Comparison of ENCODE assay signal across 12 cellular contexts in genomic region chr2:43135583-43135982, GRCh38.
DNase-seq lines count a peak whose midpoint lies in the region; ATAC-seq, FAIRE-seq and TF ChIP-seq lines count a peak whose summit lies in the region.
"Had no signal": no experiment of that assay in that cellular context is flagged by ENCODE, and none has a peak within 500 bp of the region (broad histone marks: within the 10 kb centered on the region; RNA-seq: fewer than 3 reads in every experiment).

No MANE protein-coding gene starts in this region.

- TF ChIP-seq EP300 in HepG2 (IDR thresholded peaks at IDR 0.05; ENCODE audit: low read depth in 2 of 2, low read length in 2 of 2), result no peak
- TF ChIP-seq EP300 in HepG2 (CRISPR knock-in tag; IDR thresholded peaks at IDR 0.05; ENCODE audit: borderline replicate concordance), result no peak

- no peak overlapping the region for H3K27ac ChIP-seq in HepG2 (ENCODE audit: extremely low read length, insufficient read depth, low read length)
- H3K27ac ChIP-seq in right lobe of liver, result no peak overlapping the region
- H3K27ac ChIP-seq: psoas muscle, SJSA1 had no signal

- no peaks in the 10 kb centered on the region for H4K20me1 ChIP-seq in HepG2 (ENCODE audit: insufficient read depth, low read length)

- peaks cover 82% of the 10 kb centered on the region for H3K4me1 Mint-ChIP-seq in activated naive CD8-positive, alpha-beta T cell treated with anti-CD3 and anti-CD28 coated beads, Interleukin-2, amount 10 ng/mL, durations not matched to agents 7 days and 5 days
- H3K4me1 Mint-ChIP-seq in mesothelial cell of epicardium, result peaks cover 46% of the 10 kb centered on the region

- no peak overlapping the region for H3K9ac ChIP-seq in HepG2 (ENCODE audit: insufficient read depth, low read depth, low read length)

- no TSS peak for BruUV-seq in HepG2 (replicated peaks; lab: Mats Ljungman, UMichigan)

- intact Hi-C loops in HepG2 (cut with micrococcal nuclease; ENCODE audit: unreplicated experiment) (no loop called here), right lobe of liver (cut with DNase I) (loop anchor here in 1 of 2 donors (10.0 kb wide), 1 partner anchor 161 kb away; no protein-coding TSS in a partner anchor)

- TF ChIP-seq RAD21 in HepG2 (CRISPR knock-in tag; IDR thresholded peaks at IDR 0.05), result no peak

- CTCF ChIA-PET in HepG2 (lab: Yijun Ruan, JAX; ENCODE audit: low intra/inter-chr PET ratio, low total read pairs), result no interaction called here

- H3K4me3 ChIP-seq in HepG2 (replicated peaks in 1 of 3; ENCODE audit: insufficient read depth in 1 of 3, low read depth in 2 of 3, low read length in 3 of 3) (no peak overlapping the region), right lobe of liver (no peak overlapping the region)
- H3K4me3 ChIP-seq: psoas muscle, SJSA1 had no signal

- H3K27ac Mint-ChIP-seq in activated naive CD8-positive, alpha-beta T cell treated with anti-CD3 and anti-CD28 coated beads, Interleukin-2, amount 10 ng/mL, durations not matched to agents 7 days and 5 days, result peak overlapping the region; percentile 100
- peak overlapping the region; percentile 61 for H3K27ac Mint-ChIP-seq in mesothelial cell of epicardium

- H3K36me3 ChIP-seq in HepG2 (replicated peaks in 1 of 2; ENCODE audit: control insufficient read depth in 1 of 2, insufficient read depth in 2 of 2, low read length in 2 of 2), result no peaks in the 10 kb centered on the region
- no peaks in the 10 kb centered on the region for H3K36me3 ChIP-seq in right lobe of liver
- H3K36me3 ChIP-seq: SJSA1 had no signal

- peak overlapping the region; percentile 83 for H3K4me3 Mint-ChIP-seq in activated naive CD8-positive, alpha-beta T cell treated with anti-CD3 and anti-CD28 coated beads, Interleukin-2, amount 10 ng/mL, durations not matched to agents 7 days and 5 days
- no peak overlapping the region for H3K4me3 Mint-ChIP-seq in mesothelial cell of epicardium

- no peaks in the 10 kb centered on the region for H3K27me3 ChIP-seq in HepG2 (ENCODE audit: control insufficient read depth in 1 of 2, insufficient read depth in 2 of 2, low read length in 2 of 2)
- H3K27me3 ChIP-seq in right lobe of liver, result no peaks in the 10 kb centered on the region
- H3K27me3 ChIP-seq: SJSA1 had no signal

- H3K27me3 Mint-ChIP-seq in activated naive CD8-positive, alpha-beta T cell treated with anti-CD3 and anti-CD28 coated beads, Interleukin-2, amount 10 ng/mL, durations not matched to agents 7 days and 5 days, result no peaks in the 10 kb centered on the region
- no peaks in the 10 kb centered on the region for H3K27me3 Mint-ChIP-seq in mesothelial cell of epicardium (ENCODE audit: low read depth)

- FAIRE-seq in HepG2 (lab: Jason Lieb, UNC), result no peak

- DNase-seq in HepG2 (ENCODE audit: low spot score) (no peak), right lobe of liver (no peak), mesothelial cell of epicardium (ENCODE audit: low spot score in 2 of 2, unreplicated experiment in 2 of 2) (no peak), KBM-7 (no peak), GM19238 (ENCODE audit: insufficient read length, low spot score) (no peak)
- DNase-seq in activated naive CD8-positive, alpha-beta T cell treated with anti-CD3 and anti-CD28 coated beads, Interleukin-2, amount 10 ng/mL, durations not matched to agents 7 days and 5 days, result no peak
- DNase-seq: activated T-cell treated with anti-CD3 and anti-CD28 coated beads, Interleukin-2, amount 50 U/mL, for 48 hours; NCI-H345; psoas muscle had no signal

- POLR2A ChIA-PET in HepG2 (lab: Yijun Ruan, JAX), result interaction anchor here (1.4 kb wide), 1 partner anchor 91 kb away, joined by 4 read pairs; the partner anchor contains the start of gene ZFP36L2
- POLR2A ChIA-PET in activated naive CD8-positive, alpha-beta T cell treated with anti-CD3 and anti-CD28 coated beads, Interleukin-2, amount 10 ng/mL, durations not matched to agents 7 days and 5 days (lab: Charles Lee), result interaction anchor here (0.8 to 22.2 kb wide), 6 partner anchors 15 to 87 kb away, joined by 7 to 1375 read pairs (median 52); partner anchors contain the start of gene ZFP36L2

- no peaks in the 10 kb centered on the region for H3K9me3 Mint-ChIP-seq in activated naive CD8-positive, alpha-beta T cell treated with anti-CD3 and anti-CD28 coated beads, Interleukin-2, amount 10 ng/mL, durations not matched to agents 7 days and 5 days
- no peaks in the 10 kb centered on the region for H3K9me3 Mint-ChIP-seq in mesothelial cell of epicardium

- H3K36me3 Mint-ChIP-seq in activated naive CD8-positive, alpha-beta T cell treated with anti-CD3 and anti-CD28 coated beads, Interleukin-2, amount 10 ng/mL, durations not matched to agents 7 days and 5 days, result peaks cover 17% of the 10 kb centered on the region
- no peaks in the 10 kb centered on the region for H3K36me3 Mint-ChIP-seq in mesothelial cell of epicardium

- H3K4me1 ChIP-seq in HepG2 (ENCODE audit: insufficient read depth, low read length) (peaks cover 58% of the 10 kb centered on the region), right lobe of liver (no peaks in the 10 kb centered on the region)

- TF ChIP-seq POLR2A in HepG2 (IDR thresholded peaks at IDR 0.05; ENCODE audit: insufficient read depth in 1 of 2, low read depth in 2 of 2, low read length in 2 of 2), result no peak
- no peak for TF ChIP-seq POLR2A in right lobe of liver (IDR thresholded peaks at IDR 0.05)

- TF ChIP-seq CTCF in HepG2 (CRISPR knock-in tag; IDR thresholded peaks at IDR 0.05) (no peak), right lobe of liver (IDR thresholded peaks at IDR 0.05) (no peak), mesothelial cell of epicardium (IDR thresholded peaks at IDR 0.05; ENCODE audit: unreplicated experiment) (no peak)

- ATAC-seq in HepG2 (no peak), right lobe of liver (no peak), HG03521 (IDR thresholded peaks at IDR 0.05; ENCODE audit: unreplicated experiment) (no peak), HG03342 (IDR thresholded peaks at IDR 0.05; ENCODE audit: unreplicated experiment) (no peak)
- ATAC-seq in activated naive CD8-positive, alpha-beta T cell treated with anti-CD3 and anti-CD28 coated beads, Interleukin-2, amount 10 ng/mL, durations not matched to agents 7 days and 5 days (ENCODE audit: low read depth), result no peak
- ATAC-seq: psoas muscle had no signal

- H2AFZ ChIP-seq in HepG2 (ENCODE audit: low read length), result no peak overlapping the region

- H3K4me2 ChIP-seq in HepG2 (ENCODE audit: low read depth, low read length), result no peak overlapping the region

- in situ Hi-C loops in HepG2 (cut with HindIII; ENCODE audit: extremely low pct_ligation_motif_present, low pct_unique_long_range_greater_than_20kb) (no loop called here), KBM-7 (cut with MboI; ENCODE audit: low pct_unique_long_range_greater_than_20kb, low sequenced_read_pairs) (no loop called here)

- WGBS in HepG2 (ENCODE audit: low lambda C conversion rate), result 98% methylated on average over 6 of the region's 6 CpGs
- 55% methylated on average over 6 of the region's 6 CpGs for WGBS in right lobe of liver (ENCODE audit: insufficient coverage, low coverage, low lambda C conversion rate, missing lambda C conversion rate)

- no peaks in the 10 kb centered on the region for H3K9me3 ChIP-seq in HepG2 (ENCODE audit: low read length)
- H3K9me3 ChIP-seq in right lobe of liver, result no peaks in the 10 kb centered on the region
- H3K9me3 ChIP-seq: psoas muscle, SJSA1 had no signal

- H3K79me2 ChIP-seq in HepG2 (ENCODE audit: insufficient read depth, low read length), result no peaks in the 10 kb centered on the region

TF ChIP-seq in HepG2, 621 proteins besides CTCF, POLR2A, EP300 and RAD21:
- TF ChIP-seq ZFP91 (CRISPR knock-in tag; IDR thresholded peaks at IDR 0.05; ENCODE audit: borderline replicate concordance) (peak; percentile 31; the same call in 1 of the 2 replicates), MTF1 (CRISPR knock-in tag; IDR thresholded peaks at IDR 0.05) (no peak)
